Comparison of ENCODE assay signal across 14 cellular contexts in the genomic region with DNA sequence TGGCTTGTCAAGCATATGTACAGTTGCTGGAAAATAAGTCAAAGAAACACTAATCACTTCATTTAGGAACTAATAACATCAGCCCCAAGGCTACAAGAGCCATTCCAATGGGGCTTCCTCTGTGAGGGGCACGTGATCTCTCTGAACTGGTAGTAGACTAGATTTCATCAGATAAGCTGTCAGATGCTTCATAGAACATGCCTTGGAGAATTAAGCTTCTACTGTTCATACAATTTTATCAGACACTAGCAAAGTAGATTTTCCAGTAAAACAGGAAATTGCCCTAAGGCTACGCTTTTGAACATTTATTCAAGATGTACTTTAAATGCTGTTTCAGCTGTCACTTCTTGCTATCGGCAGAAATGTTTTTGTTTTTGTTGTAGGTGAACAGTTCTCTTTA.
"Had no signal": no experiment of that assay in that cellular context is flagged by ENCODE, and none has a peak within 500 bp of the region (broad histone marks: within the 10 kb centered on the region; RNA-seq: fewer than 3 reads in every experiment).

No MANE protein-coding gene starts in this region.

- H3K27me3 ChIP-seq: esophagus muscularis mucosa, upper lobe of left lung had no signal

- H3K27me3 Mint-ChIP-seq: activated naive CD4-positive, alpha-beta T cell treated with anti-CD3 and anti-CD28 coated beads, Interleukin-2, amount 10 ng/mL, durations not matched to agents 7 days and 5 days had no signal

- H3K36me3 ChIP-seq: esophagus muscularis mucosa, prostate gland, upper lobe of left lung had no signal

- H3K4me1 Mint-ChIP-seq: activated CD4-positive, alpha-beta memory T cell treated with anti-CD3 and anti-CD28 coated beads, Interleukin-2, amount 10 ng/mL, durations not matched to agents 7 days and 5 days had no signal

- H3K27ac ChIP-seq: esophagus muscularis mucosa, prostate gland, skin epidermis, upper lobe of left lung had no signal

- ATAC-seq: right cardiac atrium; stimulated activated naive CD8-positive, alpha-beta T cell treated with anti-CD3 and anti-CD28 coated beads, Interleukin-15, Interleukin-2, amounts not matched to agents 100 U/mL and 50 U/mL, for 24 hours had no signal

- H3K36me3 Mint-ChIP-seq: activated naive CD4-positive, alpha-beta T cell treated with anti-CD3 and anti-CD28 coated beads, Interleukin-2, amount 10 ng/mL, durations not matched to agents 7 days and 5 days had no signal

- H3K27ac Mint-ChIP-seq: activated CD4-positive, alpha-beta memory T cell treated with anti-CD3 and anti-CD28 coated beads, Interleukin-2, amount 10 ng/mL, durations not matched to agents 7 days and 5 days; activated naive CD4-positive, alpha-beta T cell treated with anti-CD3 and anti-CD28 coated beads, Interleukin-2, amount 10 ng/mL, durations not matched to agents 7 days and 5 days; activated T-cell treated with anti-CD3 and anti-CD28 coated beads, Interleukin-2, amount 50 U/mL, for 24 hours had no signal

- H3K9me3 ChIP-seq: esophagus muscularis mucosa, prostate gland, upper lobe of left lung had no signal

- DNase-seq: activated CD4-positive, alpha-beta memory T cell treated with anti-CD3 and anti-CD28 coated beads, Interleukin-2, amount 10 ng/mL, durations not matched to agents 7 days and 5 days; activated CD4-positive, CD25-positive, alpha-beta regulatory T cell treated with anti-CD3 and anti-CD28 coated beads, Interleukin-2, amount 50 U/mL, for 72 hours; activated naive CD4-positive, alpha-beta T cell treated with anti-CD3 and anti-CD28 coated beads, Interleukin-2, amount 10 ng/mL, durations not matched to agents 7 days and 5 days; activated T-cell treated with anti-CD3 and anti-CD28 coated beads, Interleukin-2, amount 50 U/mL, for 24 hours; occipital lobe; right cardiac atrium; stimulated activated CD4-positive, alpha-beta T cell treated with anti-CD3 and anti-CD28 coated beads, Interleukin-4, amount 100 ng/mL, for 4 hours; stimulated activated CD8-positive, alpha-beta memory T cell treated with anti-CD3 and anti-CD28 coated beads, Interleukin-4, amount 100 ng/mL, for 48 hours; stimulated activated naive CD8-positive, alpha-beta T cell treated with anti-CD3 and anti-CD28 coated beads, Interleukin-15, Interleukin-2, amounts not matched to agents 100 U/mL and 50 U/mL, for 24 hours had no signal

- H3K9me3 Mint-ChIP-seq: activated CD4-positive, alpha-beta memory T cell treated with anti-CD3 and anti-CD28 coated beads, Interleukin-2, amount 10 ng/mL, durations not matched to agents 7 days and 5 days; activated naive CD4-positive, alpha-beta T cell treated with anti-CD3 and anti-CD28 coated beads, Interleukin-2, amount 10 ng/mL, durations not matched to agents 7 days and 5 days; activated T-cell treated with anti-CD3 and anti-CD28 coated beads, Interleukin-2, amount 50 U/mL, for 24 hours had no signal

- H3K4me3 Mint-ChIP-seq: activated CD4-positive, alpha-beta memory T cell treated with anti-CD3 and anti-CD28 coated beads, Interleukin-2, amount 10 ng/mL, durations not matched to agents 7 days and 5 days; activated naive CD4-positive, alpha-beta T cell treated with anti-CD3 and anti-CD28 coated beads, Interleukin-2, amount 10 ng/mL, durations not matched to agents 7 days and 5 days; activated T-cell treated with anti-CD3 and anti-CD28 coated beads, Interleukin-2, amount 50 U/mL, for 24 hours; nephron had no signal

- H3K4me3 ChIP-seq: esophagus muscularis mucosa, prostate gland, skin epidermis, upper lobe of left lung had no signal

- H3K4me1 ChIP-seq: esophagus muscularis mucosa, prostate gland had no signal
